23 cellular contexts compared by ENCODE assay signal in the genomic region with DNA sequence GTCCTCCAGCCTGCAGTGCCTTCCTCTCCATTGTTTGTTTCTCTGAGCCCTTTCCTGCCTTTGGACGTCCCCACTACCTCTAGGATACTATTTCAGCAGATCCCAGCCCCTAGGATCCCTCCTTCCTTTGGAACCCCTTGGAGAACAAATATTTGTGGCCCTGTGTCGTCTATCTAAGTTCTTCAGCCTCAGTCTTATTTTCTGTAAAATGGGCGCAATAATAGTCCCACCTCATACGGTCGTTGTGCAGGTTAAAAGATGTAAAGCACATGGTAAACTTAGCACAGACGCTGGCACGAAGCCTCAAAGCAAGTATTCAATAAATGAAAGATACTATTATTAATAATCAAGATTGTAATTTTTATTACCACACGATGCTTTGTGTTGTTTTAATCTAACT.
"Had no signal": no experiment of that assay in that cellular context is flagged by ENCODE, and none has a peak within 500 bp of the region (broad histone marks: within the 10 kb centered on the region; RNA-seq: fewer than 3 reads in every experiment).

No MANE protein-coding gene starts in this region.

- H3K36me3 Mint-ChIP-seq: mesothelial cell of epicardium had no signal

- H3K4me3 ChIP-seq: dorsolateral prefrontal cortex, esophagus muscularis mucosa, gastroesophageal sphincter, heart right ventricle, left lung, lower lobe of right lung, mucosa of descending colon had no signal

- ATAC-seq: foreskin keratinocyte, gastroesophageal sphincter, heart right ventricle, left cardiac atrium, left lung, left ventricle myocardium superior, lower lobe of right lung, mucosa of descending colon had no signal

- FAIRE-seq: colon, endothelial cell of umbilical vein, frontal cortex, islet of Langerhans, keratinocyte had no signal

- DNase-seq: cortex of kidney; dermis blood vessel endothelial cell; dorsolateral prefrontal cortex; effector CD4-positive, alpha-beta T cell; effector memory CD4-positive, alpha-beta T cell; foreskin keratinocyte; head of caudate nucleus; heart right ventricle; hippocampal formation; left cardiac atrium; left lung; left ventricle myocardium superior; lower lobe of right lung; mesenchymal stem cell; mucosa of descending colon had no signal

- H3K27ac Mint-ChIP-seq: mesothelial cell of epicardium had no signal

- H3K4me1 ChIP-seq: foreskin keratinocyte, gastroesophageal sphincter, left lung, lower lobe of right lung had no signal

- H3K4me1 Mint-ChIP-seq: mesothelial cell of epicardium had no signal

- H3K9me3 Mint-ChIP-seq: mesothelial cell of epicardium had no signal

- H3K27me3 ChIP-seq: foreskin keratinocyte had no signal

- H3K4me3 Mint-ChIP-seq: mesothelial cell of epicardium had no signal

- H3K9me3 ChIP-seq: esophagus muscularis mucosa, gastroesophageal sphincter, heart right ventricle, left lung, lower lobe of right lung, mucosa of descending colon had no signal

- H3K27ac ChIP-seq: esophagus muscularis mucosa, foreskin keratinocyte, gastroesophageal sphincter, heart right ventricle, left lung, lower lobe of right lung had no signal

- H3K36me3 ChIP-seq: esophagus muscularis mucosa, gastroesophageal sphincter, heart right ventricle, left lung, lower lobe of right lung had no signal
